8 cellular contexts compared by ENCODE assay signal in the genomic region with DNA sequence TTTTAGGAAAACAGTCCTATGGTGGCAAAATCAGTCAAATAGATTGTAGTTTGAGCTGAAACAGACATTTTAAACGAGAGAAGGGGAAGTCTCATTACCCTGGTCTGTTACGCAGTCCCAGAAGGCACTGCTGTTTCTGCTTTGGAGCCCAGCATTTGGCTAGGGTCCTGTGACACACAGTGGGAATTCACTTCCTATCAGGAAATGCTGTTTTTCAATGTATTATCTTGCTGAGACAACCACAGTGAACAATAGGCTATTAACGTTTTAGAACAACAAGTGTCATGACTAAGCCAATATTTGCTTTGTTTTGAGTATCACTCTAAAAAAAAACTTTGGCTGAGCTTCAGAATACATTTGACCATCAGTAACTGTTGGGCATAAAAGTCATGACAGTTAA.
DNase-seq lines count a peak whose midpoint lies in the region; ATAC-seq and TF ChIP-seq lines count a peak whose summit lies in the region.

No MANE protein-coding gene starts in this region.

- no peaks in the 10 kb centered on the region for H3K9me3 Mint-ChIP-seq in HFFc6
- H3K9me3 Mint-ChIP-seq in activated CD8-positive, alpha-beta T cell treated with anti-CD3 and anti-CD28 coated beads, Interleukin-2, amount 10 ng/mL, durations not matched to agents 7 days and 5 days (ENCODE audit: insufficient read depth), result no peaks in the 10 kb centered on the region
- H3K9me3 Mint-ChIP-seq in stimulated activated naive B cell treated with anti-CD40 and anti-IgM and Interleukin-4, amounts not matched to agents 10 μg/mL and 1 μg/mL and 100 μg/mL, for 72 hours, result peaks cover 0 to 10% of the 10 kb centered on the region in 2 donors

- no peak overlapping the region for H3K4me3 Mint-ChIP-seq in HFFc6
- no peak overlapping the region for H3K4me3 Mint-ChIP-seq in activated CD8-positive, alpha-beta T cell treated with anti-CD3 and anti-CD28 coated beads, Interleukin-2, amount 10 ng/mL, durations not matched to agents 7 days and 5 days
- H3K4me3 Mint-ChIP-seq in stimulated activated naive B cell treated with anti-CD40 and anti-IgM and Interleukin-4, amounts not matched to agents 10 μg/mL and 1 μg/mL and 100 μg/mL, for 72 hours, result peak overlapping the region; percentile 32 to 37

- no peak for ATAC-seq in activated CD8-positive, alpha-beta T cell treated with anti-CD3 and anti-CD28 coated beads, Interleukin-2, amount 10 ng/mL, durations not matched to agents 7 days and 5 days
- ATAC-seq in stimulated activated naive B cell treated with anti-CD40 and anti-IgM and Interleukin-4, amounts not matched to agents 10 μg/mL and 1 μg/mL and 100 μg/mL, for 72 hours (replicated peaks), result peak; percentile 54 to 69
- ATAC-seq in HG03469 (IDR thresholded peaks at IDR 0.05; ENCODE audit: unreplicated experiment), result no peak

- H3K27ac ChIP-seq in hepatocyte, result peak overlapping the region; percentile 26

- TF ChIP-seq CTCF in HFFc6 (IDR thresholded peaks at IDR 0.05), result no peak
- TF ChIP-seq CTCF in hepatocyte (IDR thresholded peaks at IDR 0.05; ENCODE audit: poor library complexity), result no peak

- peaks cover 59% of the 10 kb centered on the region for H3K4me1 Mint-ChIP-seq in HFFc6 (ENCODE audit: low read depth)
- peaks cover 82% of the 10 kb centered on the region for H3K4me1 Mint-ChIP-seq in activated CD8-positive, alpha-beta T cell treated with anti-CD3 and anti-CD28 coated beads, Interleukin-2, amount 10 ng/mL, durations not matched to agents 7 days and 5 days (ENCODE audit: low read depth)
- H3K4me1 Mint-ChIP-seq in stimulated activated naive B cell treated with anti-CD40 and anti-IgM and Interleukin-4, amounts not matched to agents 10 μg/mL and 1 μg/mL and 100 μg/mL, for 72 hours, result peaks cover 33 to 70% of the 10 kb centered on the region in 2 donors

- no peaks in the 10 kb centered on the region for H4K20me1 ChIP-seq in hepatocyte (ENCODE audit: insufficient read depth, poor library complexity, severe bottlenecking)

- H3K4me1 ChIP-seq in hepatocyte (ENCODE audit: insufficient read depth), result peaks cover 46% of the 10 kb centered on the region

- H3K27ac Mint-ChIP-seq in HFFc6, result peak overlapping the region; percentile 64
- H3K27ac Mint-ChIP-seq in activated CD8-positive, alpha-beta T cell treated with anti-CD3 and anti-CD28 coated beads, Interleukin-2, amount 10 ng/mL, durations not matched to agents 7 days and 5 days, result peak overlapping the region; percentile 67
- peak overlapping the region; percentile 87 for H3K27ac Mint-ChIP-seq in stimulated activated naive B cell treated with anti-CD40 and anti-IgM and Interleukin-4, amounts not matched to agents 10 μg/mL and 1 μg/mL and 100 μg/mL, for 72 hours

- CTCF ChIA-PET in activated CD8-positive, alpha-beta T cell treated with anti-CD3 and anti-CD28 coated beads, Interleukin-2, amount 10 ng/mL, durations not matched to agents 7 days and 5 days (lab: Charles Lee), result interaction anchor here (0.8 to 2.5 kb wide), 7 partner anchors 12 to 198 kb away, joined by 3 to 9 read pairs (median 5); no protein-coding TSS in a partner anchor

- WGBS in hepatocyte (ENCODE audit: low lambda C conversion rate, missing lambda C conversion rate), result 43% methylated on average over 3 of the region's 3 CpGs

- peaks cover 90% of the 10 kb centered on the region for H3K79me2 ChIP-seq in hepatocyte

- H3K4me2 ChIP-seq in hepatocyte, result no peak overlapping the region

- H3K9me3 ChIP-seq in hepatocyte (ENCODE audit: low read depth), result no peaks in the 10 kb centered on the region

- peaks cover 12% of the 10 kb centered on the region for H3K36me3 Mint-ChIP-seq in HFFc6 (ENCODE audit: low read depth)
- peaks cover 43% of the 10 kb centered on the region for H3K36me3 Mint-ChIP-seq in activated CD8-positive, alpha-beta T cell treated with anti-CD3 and anti-CD28 coated beads, Interleukin-2, amount 10 ng/mL, durations not matched to agents 7 days and 5 days (ENCODE audit: low read depth)
- peaks cover 3 to 15% of the 10 kb centered on the region in 2 donors for H3K36me3 Mint-ChIP-seq in stimulated activated naive B cell treated with anti-CD40 and anti-IgM and Interleukin-4, amounts not matched to agents 10 μg/mL and 1 μg/mL and 100 μg/mL, for 72 hours

- no peaks in the 10 kb centered on the region for H3K9me2 ChIP-seq in hepatocyte (replicated peaks; ENCODE audit: insufficient read depth)

- H3K27me3 ChIP-seq in hepatocyte, result no peaks in the 10 kb centered on the region

- POLR2A ChIA-PET in activated CD8-positive, alpha-beta T cell treated with anti-CD3 and anti-CD28 coated beads, Interleukin-2, amount 10 ng/mL, durations not matched to agents 7 days and 5 days (lab: Charles Lee), result interaction anchor here (1.3 to 1.6 kb wide), 2 partner anchors 9 to 14 kb away, joined by 4 to 6 read pairs; no protein-coding TSS in a partner anchor

- H3K4me3 ChIP-seq in hepatocyte, result no peak overlapping the region

- H3K36me3 ChIP-seq in hepatocyte (replicated peaks; ENCODE audit: insufficient read depth, low read depth), result no peaks in the 10 kb centered on the region

- DNase-seq in A172 (ENCODE audit: low spot score), result peak; percentile 64
- DNase-seq in HFFc6, result peak; percentile 18
- DNase-seq in activated CD8-positive, alpha-beta T cell treated with anti-CD3 and anti-CD28 coated beads, Interleukin-2, amount 10 ng/mL, durations not matched to agents 7 days and 5 days, result no peak
- DNase-seq in hepatocyte (ENCODE audit: low spot score), result no peak
- no peak for DNase-seq in stimulated activated naive B cell treated with anti-CD40 and anti-IgM and Interleukin-4, amounts not matched to agents 10 μg/mL and 1 μg/mL and 100 μg/mL, for 72 hours
- no peak for DNase-seq in activated CD8-positive, alpha-beta memory T cell treated with anti-CD3 and anti-CD28 coated beads, Interleukin-2, amount 50 U/mL, for 4 hours
- no peak for DNase-seq in GM19238 (ENCODE audit: insufficient read length, low spot score)

- H2AFZ ChIP-seq in hepatocyte, result no peak overlapping the region

- no peaks in the 10 kb centered on the region; the same call in 1 of the 2 replicates for H3K27me3 Mint-ChIP-seq in HFFc6 (ENCODE audit: insufficient read depth)
- no peaks in the 10 kb centered on the region for H3K27me3 Mint-ChIP-seq in activated CD8-positive, alpha-beta T cell treated with anti-CD3 and anti-CD28 coated beads, Interleukin-2, amount 10 ng/mL, durations not matched to agents 7 days and 5 days (ENCODE audit: low read depth)
- no peaks in the 10 kb centered on the region for H3K27me3 Mint-ChIP-seq in stimulated activated naive B cell treated with anti-CD40 and anti-IgM and Interleukin-4, amounts not matched to agents 10 μg/mL and 1 μg/mL and 100 μg/mL, for 72 hours

Comparison
In these comparisons a context has a peak if more than half of its experiments do, and no peak if none do; other contexts are left out.
1. DNase-seq: peak in A172 (single experiment) and HFFc6 (single experiment); none in activated CD8-positive, alpha-beta T cell treated with anti-CD3 and anti-CD28 coated beads, Interleukin-2, amount 10 ng/mL, durations not matched to agents 7 days and 5 days (single experiment), hepatocyte (single experiment), stimulated activated naive B cell treated with anti-CD40 and anti-IgM and Interleukin-4, amounts not matched to agents 10 μg/mL and 1 μg/mL and 100 μg/mL, for 72 hours (single experiment), activated CD8-positive, alpha-beta memory T cell treated with anti-CD3 and anti-CD28 coated beads, Interleukin-2, amount 50 U/mL, for 4 hours (single experiment) and GM19238 (single experiment).
2. H3K4me3 Mint-ChIP-seq: peak in stimulated activated naive B cell treated with anti-CD40 and anti-IgM and Interleukin-4, amounts not matched to agents 10 μg/mL and 1 μg/mL and 100 μg/mL, for 72 hours (2 of 2); none in HFFc6 (single experiment) and activated CD8-positive, alpha-beta T cell treated with anti-CD3 and anti-CD28 coated beads, Interleukin-2, amount 10 ng/mL, durations not matched to agents 7 days and 5 days (single experiment).
3. ATAC-seq: peak in stimulated activated naive B cell treated with anti-CD40 and anti-IgM and Interleukin-4, amounts not matched to agents 10 μg/mL and 1 μg/mL and 100 μg/mL, for 72 hours (2 of 2); none in activated CD8-positive, alpha-beta T cell treated with anti-CD3 and anti-CD28 coated beads, Interleukin-2, amount 10 ng/mL, durations not matched to agents 7 days and 5 days (single experiment) and HG03469 (single experiment).
4. Peak in every context shown above with its lines, with median percentiles within 50 percentile points of each other: H3K27ac Mint-ChIP-seq.